1 cellular context compared by ENCODE assay signal in the genomic region with DNA sequence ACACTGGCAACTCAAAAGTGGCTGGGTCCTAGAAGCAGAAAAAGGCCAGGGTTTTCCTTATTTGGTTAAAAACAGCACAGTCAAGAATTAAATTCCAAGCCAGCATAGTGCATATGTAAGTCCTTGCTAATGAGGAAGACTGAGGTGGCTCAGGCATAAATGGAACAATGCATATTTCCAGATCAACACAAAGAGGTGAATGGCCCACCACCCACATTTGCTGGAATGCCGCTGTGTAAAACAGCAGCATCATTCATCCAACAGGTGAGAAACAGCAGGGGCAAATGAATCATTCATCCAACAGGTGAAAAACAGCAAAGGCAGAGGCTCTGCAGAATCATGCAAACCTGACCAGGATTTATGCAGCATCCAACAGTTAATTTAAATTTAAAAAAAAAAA.
TF ChIP-seq lines count a peak whose summit lies in the region.

No MANE protein-coding gene starts in this region.

TF ChIP-seq in WTC11, 78 proteins besides CTCF, POLR2A, EP300 and RAD21 (continued from another document):
- TF ChIP-seq, protein P1, sequence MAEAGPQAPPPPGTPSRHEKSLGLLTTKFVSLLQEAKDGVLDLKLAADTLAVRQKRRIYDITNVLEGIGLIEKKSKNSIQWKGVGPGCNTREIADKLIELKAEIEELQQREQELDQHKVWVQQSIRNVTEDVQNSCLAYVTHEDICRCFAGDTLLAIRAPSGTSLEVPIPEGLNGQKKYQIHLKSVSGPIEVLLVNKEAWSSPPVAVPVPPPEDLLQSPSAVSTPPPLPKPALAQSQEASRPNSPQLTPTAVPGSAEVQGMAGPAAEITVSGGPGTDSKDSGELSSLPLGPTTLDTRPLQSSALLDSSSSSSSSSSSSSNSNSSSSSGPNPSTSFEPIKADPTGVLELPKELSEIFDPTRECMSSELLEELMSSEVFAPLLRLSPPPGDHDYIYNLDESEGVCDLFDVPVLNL (CRISPR knock-in tag; IDR thresholded peaks at IDR 0.05; ENCODE audit: borderline replicate concordance, low read depth), result no peak
- TF ChIP-seq, protein P2, sequence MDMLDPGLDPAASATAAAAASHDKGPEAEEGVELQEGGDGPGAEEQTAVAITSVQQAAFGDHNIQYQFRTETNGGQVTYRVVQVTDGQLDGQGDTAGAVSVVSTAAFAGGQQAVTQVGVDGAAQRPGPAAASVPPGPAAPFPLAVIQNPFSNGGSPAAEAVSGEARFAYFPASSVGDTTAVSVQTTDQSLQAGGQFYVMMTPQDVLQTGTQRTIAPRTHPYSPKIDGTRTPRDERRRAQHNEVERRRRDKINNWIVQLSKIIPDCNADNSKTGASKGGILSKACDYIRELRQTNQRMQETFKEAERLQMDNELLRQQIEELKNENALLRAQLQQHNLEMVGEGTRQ (CRISPR knock-in tag; IDR thresholded peaks at IDR 0.05), result 0 out of 2 replicates have a peak, but pooled peaks have one; percentile 25
- peak; percentile 99 for TF ChIP-seq TEAD1 (CRISPR knock-in tag; IDR thresholded peaks at IDR 0.05)
- no peak for TF ChIP-seq TCF7 (CRISPR knock-in tag; IDR thresholded peaks at IDR 0.05; ENCODE audit: low read depth)
- no peak for TF ChIP-seq ZSCAN18 (CRISPR knock-in tag; IDR thresholded peaks at IDR 0.05)
- TF ChIP-seq AFF4 (CRISPR knock-in tag; IDR thresholded peaks at IDR 0.05; ENCODE audit: borderline replicate concordance), result no peak
- TF ChIP-seq, protein P3, sequence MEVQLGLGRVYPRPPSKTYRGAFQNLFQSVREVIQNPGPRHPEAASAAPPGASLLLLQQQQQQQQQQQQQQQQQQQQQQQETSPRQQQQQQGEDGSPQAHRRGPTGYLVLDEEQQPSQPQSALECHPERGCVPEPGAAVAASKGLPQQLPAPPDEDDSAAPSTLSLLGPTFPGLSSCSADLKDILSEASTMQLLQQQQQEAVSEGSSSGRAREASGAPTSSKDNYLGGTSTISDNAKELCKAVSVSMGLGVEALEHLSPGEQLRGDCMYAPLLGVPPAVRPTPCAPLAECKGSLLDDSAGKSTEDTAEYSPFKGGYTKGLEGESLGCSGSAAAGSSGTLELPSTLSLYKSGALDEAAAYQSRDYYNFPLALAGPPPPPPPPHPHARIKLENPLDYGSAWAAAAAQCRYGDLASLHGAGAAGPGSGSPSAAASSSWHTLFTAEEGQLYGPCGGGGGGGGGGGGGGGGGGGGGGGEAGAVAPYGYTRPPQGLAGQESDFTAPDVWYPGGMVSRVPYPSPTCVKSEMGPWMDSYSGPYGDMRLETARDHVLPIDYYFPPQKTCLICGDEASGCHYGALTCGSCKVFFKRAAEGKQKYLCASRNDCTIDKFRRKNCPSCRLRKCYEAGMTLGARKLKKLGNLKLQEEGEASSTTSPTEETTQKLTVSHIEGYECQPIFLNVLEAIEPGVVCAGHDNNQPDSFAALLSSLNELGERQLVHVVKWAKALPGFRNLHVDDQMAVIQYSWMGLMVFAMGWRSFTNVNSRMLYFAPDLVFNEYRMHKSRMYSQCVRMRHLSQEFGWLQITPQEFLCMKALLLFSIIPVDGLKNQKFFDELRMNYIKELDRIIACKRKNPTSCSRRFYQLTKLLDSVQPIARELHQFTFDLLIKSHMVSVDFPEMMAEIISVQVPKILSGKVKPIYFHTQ (CRISPR knock-in tag; IDR thresholded peaks at IDR 0.05), result no peak
- TF ChIP-seq NR2C2 (CRISPR knock-in tag; IDR thresholded peaks at IDR 0.05), result no peak
- TF ChIP-seq IRF2 (CRISPR knock-in tag; IDR thresholded peaks at IDR 0.05; ENCODE audit: borderline replicate concordance, low read depth), result no peak
- TF ChIP-seq ATF6 (CRISPR knock-in tag; IDR thresholded peaks at IDR 0.05), result no peak
- no peak for TF ChIP-seq ZNF219 (CRISPR knock-in tag; IDR thresholded peaks at IDR 0.05; ENCODE audit: borderline replicate concordance)
- no peak for TF ChIP-seq ZNF263 (CRISPR knock-in tag; IDR thresholded peaks at IDR 0.05; ENCODE audit: low read depth)
- no peak for TF ChIP-seq CBFB (CRISPR knock-in tag; IDR thresholded peaks at IDR 0.05; ENCODE audit: low read depth)
- peak; percentile 57; the same call in 1 of the 2 replicates for TF ChIP-seq CREM (CRISPR knock-in tag; IDR thresholded peaks at IDR 0.05)
- TF ChIP-seq SMAD3 (CRISPR knock-in tag; IDR thresholded peaks at IDR 0.05; ENCODE audit: borderline replicate concordance), result no peak
- TF ChIP-seq, protein P4, sequence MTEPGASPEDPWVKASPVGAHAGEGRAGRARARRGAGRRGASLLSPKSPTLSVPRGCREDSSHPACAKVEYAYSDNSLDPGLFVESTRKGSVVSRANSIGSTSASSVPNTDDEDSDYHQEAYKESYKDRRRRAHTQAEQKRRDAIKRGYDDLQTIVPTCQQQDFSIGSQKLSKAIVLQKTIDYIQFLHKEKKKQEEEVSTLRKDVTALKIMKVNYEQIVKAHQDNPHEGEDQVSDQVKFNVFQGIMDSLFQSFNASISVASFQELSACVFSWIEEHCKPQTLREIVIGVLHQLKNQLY (CRISPR knock-in tag; IDR thresholded peaks at IDR 0.05), result no peak
- peak; percentile 94 for TF ChIP-seq NFE2L1 (CRISPR knock-in tag; IDR thresholded peaks at IDR 0.05)
- no peak for TF ChIP-seq CREB1 (CRISPR knock-in tag; IDR thresholded peaks at IDR 0.05)
- TF ChIP-seq ETV6 (CRISPR knock-in tag; IDR thresholded peaks at IDR 0.05), result peak; percentile 82
- TF ChIP-seq ZNF425 (CRISPR knock-in tag; conservative IDR thresholded peaks at IDR 0.05), result no peak
- no peak for TF ChIP-seq ZBTB43 (CRISPR knock-in tag; IDR thresholded peaks at IDR 0.05)
- TF ChIP-seq FOXK1 (CRISPR knock-in tag; IDR thresholded peaks at IDR 0.05), result peak; percentile 82; the same call in 1 of the 2 replicates
- TF ChIP-seq, protein P5, sequence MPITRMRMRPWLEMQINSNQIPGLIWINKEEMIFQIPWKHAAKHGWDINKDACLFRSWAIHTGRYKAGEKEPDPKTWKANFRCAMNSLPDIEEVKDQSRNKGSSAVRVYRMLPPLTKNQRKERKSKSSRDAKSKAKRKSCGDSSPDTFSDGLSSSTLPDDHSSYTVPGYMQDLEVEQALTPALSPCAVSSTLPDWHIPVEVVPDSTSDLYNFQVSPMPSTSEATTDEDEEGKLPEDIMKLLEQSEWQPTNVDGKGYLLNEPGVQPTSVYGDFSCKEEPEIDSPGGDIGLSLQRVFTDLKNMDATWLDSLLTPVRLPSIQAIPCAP (CRISPR knock-in tag; IDR thresholded peaks at IDR 0.05), result no peak
- no peak for TF ChIP-seq OVOL2 (CRISPR knock-in tag; IDR thresholded peaks at IDR 0.05; ENCODE audit: borderline replicate concordance)
